ENCODE assay signal across 23 cellular contexts in the genomic region with DNA sequence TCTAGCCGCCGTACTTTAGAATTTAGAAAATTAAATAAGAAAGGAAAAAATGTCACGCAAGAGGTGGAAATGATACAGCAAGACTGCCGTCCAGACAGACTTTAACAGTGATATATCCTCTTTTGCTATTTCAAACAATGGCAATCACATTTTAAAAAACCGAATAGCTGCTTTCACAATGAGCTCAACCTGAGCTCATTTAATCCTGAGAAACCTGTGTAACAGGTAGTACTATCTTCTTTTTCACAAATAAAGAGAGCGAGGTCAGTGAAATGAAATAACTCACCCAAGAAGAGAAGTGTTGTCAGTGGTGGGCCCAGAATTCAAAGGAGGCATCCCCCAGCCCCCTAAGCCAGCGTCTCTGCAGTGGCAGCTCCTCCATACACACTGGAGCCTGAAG.
DNase-seq lines count a peak whose midpoint lies in the region; ATAC-seq and TF ChIP-seq lines count a peak whose summit lies in the region.
"Had no signal": no experiment of that assay in that cellular context is flagged by ENCODE, and none has a peak within 500 bp of the region (broad histone marks: within the 10 kb centered on the region; RNA-seq: fewer than 3 reads in every experiment).

No MANE protein-coding gene starts in this region.

- peaks cover 2% of the 10 kb centered on the region for H3K4me1 Mint-ChIP-seq in progenitor cell of endocrine pancreas (ENCODE audit: low read depth)
- no peaks in the 10 kb centered on the region for H3K4me1 Mint-ChIP-seq in natural killer cell
- H3K4me1 Mint-ChIP-seq: CD4-positive, CD25-positive, alpha-beta regulatory T cell had no signal

- no peaks in the 10 kb centered on the region for H3K36me3 Mint-ChIP-seq in progenitor cell of endocrine pancreas (ENCODE audit: insufficient read depth)
- no peaks in the 10 kb centered on the region for H3K36me3 Mint-ChIP-seq in natural killer cell
- H3K36me3 Mint-ChIP-seq: CD4-positive, CD25-positive, alpha-beta regulatory T cell had no signal

- intact Hi-C loops in natural killer cell (cut with micrococcal nuclease) = no loop called here

- H3K9ac ChIP-seq in GM23248 = no peak overlapping the region

- H3K9me3 Mint-ChIP-seq in progenitor cell of endocrine pancreas (ENCODE audit: low read depth) (no peaks in the 10 kb centered on the region), natural killer cell (no peaks in the 10 kb centered on the region)
- H3K9me3 Mint-ChIP-seq: CD4-positive, CD25-positive, alpha-beta regulatory T cell had no signal

- H3K27me3 ChIP-seq in GM23248 (replicated peaks; ENCODE audit: insufficient read depth) = peaks cover 39% of the 10 kb centered on the region

- DNase-seq in SIG-M5 treated with dmso at 0.1 percent for 504 hours (lab: John Stamatoyannopoulos, UW; ENCODE audit: unreplicated experiment) = peak; percentile 24
- no peak for DNase-seq in SIG-M5 (lab: John Stamatoyannopoulos, UW)
- no peak for DNase-seq in epithelial cell of prostate (ENCODE audit: low read depth, low spot score)
- no peak for DNase-seq in progenitor cell of endocrine pancreas (ENCODE audit: low spot score, unreplicated experiment)
- DNase-seq in GM23248 = no peak
- no peak for DNase-seq in NCI-H2227 treated with DMSO at 0.1 percent for 48 hours (lab: John Stamatoyannopoulos, UW)
- DNase-seq in natural killer cell = no peak
- DNase-seq: 8988T; CD4-positive, CD25-positive, alpha-beta regulatory T cell; DMS153; H7; Karpas-422; NCI-H1092 treated with DMSO at 0.1 percent for 48 hours; NCI-H1436 treated with DMSO at 0.1 percent for 48 hours; NCI-H187 treated with DMSO at 0.1 percent for 48 hours; NCI-H2107; NCI-H446 treated with DMSO at 0.1 percent for 48 hours; NCI-H526; NCI-H82; NK-92 treated with Interleukin-12 subunit alpha and Interleukin-12 subunit beta, amount 100 ng/mL, for 24 hours; SHP77 had no signal

- H3K9me2 ChIP-seq in GM23248 (ENCODE audit: insufficient read depth) = no peaks in the 10 kb centered on the region

- TF ChIP-seq CTCF in progenitor cell of endocrine pancreas (IDR thresholded peaks at IDR 0.05; ENCODE audit: unreplicated experiment) (no peak), natural killer cell (IDR thresholded peaks at IDR 0.05) (no peak)

- peaks cover 21% of the 10 kb centered on the region for H3K27me3 Mint-ChIP-seq in progenitor cell of endocrine pancreas
- H3K27me3 Mint-ChIP-seq in natural killer cell (ENCODE audit: low read depth in 2 of 2) = peaks cover 3 to 15% of the 10 kb centered on the region in 2 donors
- H3K27me3 Mint-ChIP-seq: CD4-positive, CD25-positive, alpha-beta regulatory T cell had no signal

- no peaks in the 10 kb centered on the region for H3F3A ChIP-seq in GM23248 (ENCODE audit: insufficient read depth)

- peak overlapping the region; percentile 80 for H3K27ac ChIP-seq in epithelial cell of prostate
- H3K27ac ChIP-seq in GM23248 = no peak overlapping the region
- H3K27ac ChIP-seq: RWPE1, SK-N-MC had no signal

- peak overlapping the region; percentile 51 for H3K27ac Mint-ChIP-seq in progenitor cell of endocrine pancreas
- no peak overlapping the region for H3K27ac Mint-ChIP-seq in natural killer cell
- H3K27ac Mint-ChIP-seq: CD4-positive, CD25-positive, alpha-beta regulatory T cell had no signal

- no peaks in the 10 kb centered on the region for H3K9me3 ChIP-seq in GM23248 (ENCODE audit: low read depth)

- ATAC-seq in natural killer cell = no peak

- WGBS in GM23248 (ENCODE audit: low coverage in 1 of 2, low lambda C conversion rate in 2 of 2, missing lambda C conversion rate in 2 of 2), 2 experiments = 85 to 86% methylated on average over 7 of the region's 7 CpGs

- no peak overlapping the region for H3K4me3 ChIP-seq in GM23248
- H3K4me3 ChIP-seq: SK-N-MC had no signal

- no peak overlapping the region for H3K4me2 ChIP-seq in GM23248 (ENCODE audit: unreplicated experiment)

- no peak overlapping the region for H2AFZ ChIP-seq in GM23248

- H3K79me2 ChIP-seq in GM23248 (ENCODE audit: insufficient read depth) = no peaks in the 10 kb centered on the region

- in situ Hi-C loops in GM23248 (cut with MboI) = loop anchor here (25.0 kb wide), 1 partner anchor 547 kb away; no protein-coding TSS in a partner anchor

- H4K20me1 ChIP-seq in GM23248 (ENCODE audit: insufficient read depth) = no peaks in the 10 kb centered on the region

- H3K4me3 Mint-ChIP-seq in progenitor cell of endocrine pancreas (ENCODE audit: low read depth) = no peak overlapping the region
- H3K4me3 Mint-ChIP-seq in natural killer cell = no peak overlapping the region
- H3K4me3 Mint-ChIP-seq: CD4-positive, CD25-positive, alpha-beta regulatory T cell had no signal

- H3K36me3 ChIP-seq in GM23248 (ENCODE audit: low read depth) = no peaks in the 10 kb centered on the region

- no peaks in the 10 kb centered on the region for H3K4me1 ChIP-seq in GM23248 (ENCODE audit: insufficient read depth)
